In the genomic region with DNA sequence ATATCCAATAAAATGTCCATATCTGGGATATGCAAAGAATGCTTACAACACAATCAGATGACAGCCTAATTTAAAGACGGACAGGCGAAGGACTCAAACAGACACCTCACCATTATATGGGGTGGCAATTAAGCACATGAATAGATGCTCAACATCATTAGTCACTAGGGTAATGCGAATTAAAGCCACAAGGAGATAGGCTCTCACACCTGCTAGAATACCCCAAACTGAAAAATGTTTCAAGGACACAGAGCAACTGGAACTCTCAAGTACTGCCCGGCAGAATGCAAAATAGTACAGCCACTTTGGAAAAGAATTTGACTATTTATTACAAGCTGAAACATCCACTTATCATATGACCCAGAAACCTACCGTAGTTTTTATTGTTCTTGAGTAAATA, we compare ENCODE assay signal across 21 cellular contexts. TPM values are rescaled to one million over a fixed set of nuclear protein-coding genes. Genes with fewer than 3 reads are reported as not detected.
DNase-seq lines count a peak whose midpoint lies in the region; ATAC-seq, FAIRE-seq and TF ChIP-seq lines count a peak whose summit lies in the region.
"Had no signal": no experiment of that assay in that cellular context is flagged by ENCODE, and none has a peak within 500 bp of the region (broad histone marks: within the 10 kb centered on the region; RNA-seq: fewer than 3 reads in every experiment).

No MANE protein-coding gene starts in this region.

- no peak overlapping the region for H3K4me2 ChIP-seq in trophoblast cell (ENCODE audit: low read length)

- peaks cover 6 to 7% of the 10 kb centered on the region in 2 experiments for H3K4me1 ChIP-seq in trophoblast cell (ENCODE audit: control insufficient read depth in 1 of 2, insufficient read depth in 2 of 2, low read length in 2 of 2)

- DNase-seq in NCI-H1048 (lab: John Stamatoyannopoulos, UW) (peak; percentile 74), chondrocyte (ENCODE audit: low spot score) (no peak), trophoblast cell (no peak), urothelium cell line (ENCODE audit: low spot score) (no peak), RCC 7860 (ENCODE audit: low spot score) (no peak), iPS-NIHi7 (ENCODE audit: extremely low spot score) (no peak)
- DNase-seq: BE2C; CD4-positive, CD25-positive, alpha-beta regulatory T cell; EL; GM23248; MV-4-11; NCI-H1417; NCI-H187; NCI-H2107; NCI-H510A; NCI-H82 had no signal

- H2BK5ac ChIP-seq in trophoblast cell (ENCODE audit: low read depth, low read length, poor library complexity), result no peak overlapping the region

- H2BK120ac ChIP-seq in trophoblast cell (ENCODE audit: insufficient read depth, low read length, poor library complexity), result no peak overlapping the region

- peaks cover 5 to 6% of the 10 kb centered on the region in 2 experiments for H3K36me3 ChIP-seq in trophoblast cell (ENCODE audit: control insufficient read depth in 1 of 2, insufficient read depth in 2 of 2, low read length in 2 of 2)
- H3K36me3 ChIP-seq: HAP-1 had no signal

- H3K4me1 Mint-ChIP-seq in chondrocyte (ENCODE audit: low read depth), result peaks cover 78% of the 10 kb centered on the region

- H4K12ac ChIP-seq in trophoblast cell (ENCODE audit: low read depth, low read length), result no peak overlapping the region

- no peak overlapping the region for H4K91ac ChIP-seq in trophoblast cell (ENCODE audit: low read depth, low read length)

- no peak for TF ChIP-seq CTCF in chondrocyte (IDR thresholded peaks at IDR 0.05)

- H4K8ac ChIP-seq in trophoblast cell (ENCODE audit: low read depth, low read length), result no peak overlapping the region

- no peak overlapping the region for H3K23ac ChIP-seq in trophoblast cell (ENCODE audit: low read length)

- H3K9ac ChIP-seq in trophoblast cell (ENCODE audit: low read length), result peak overlapping the region; percentile 51
- H3K9ac ChIP-seq: GM23248 had no signal

- no peak overlapping the region for H3K27ac ChIP-seq in trophoblast cell (ENCODE audit: low read depth, low read length)
- H3K27ac ChIP-seq: RWPE1 had no signal

- WGBS in trophoblast cell (ENCODE audit: extremely low coverage, insufficient coverage, insufficient read length), result no CpG with 5 or more reads among the region's 5 CpGs

- no peaks in the 10 kb centered on the region for H3K9me3 Mint-ChIP-seq in chondrocyte (ENCODE audit: low read depth)
- H3K9me3 Mint-ChIP-seq: CD4-positive, CD25-positive, alpha-beta regulatory T cell had no signal

- H3K36me3 Mint-ChIP-seq in chondrocyte (ENCODE audit: low read depth), result peaks cover 32% of the 10 kb centered on the region
- H3K36me3 Mint-ChIP-seq: CD4-positive, CD25-positive, alpha-beta regulatory T cell had no signal

- no peak overlapping the region for H3K4me3 Mint-ChIP-seq in chondrocyte (ENCODE audit: unreplicated experiment)
- H3K4me3 Mint-ChIP-seq: CD4-positive, CD25-positive, alpha-beta regulatory T cell had no signal

- H3K18ac ChIP-seq in trophoblast cell (ENCODE audit: low read length), result no peak overlapping the region

- no peak for ATAC-seq in HG03432 (IDR thresholded peaks at IDR 0.05; ENCODE audit: unreplicated experiment)
- ATAC-seq: K562 had no signal

- H3K79me1 ChIP-seq in trophoblast cell (ENCODE audit: low read length), result peaks cover 2% of the 10 kb centered on the region

- no peaks in the 10 kb centered on the region for H3K27me3 Mint-ChIP-seq in chondrocyte (ENCODE audit: low read depth)

- H2AFZ ChIP-seq in trophoblast cell (ENCODE audit: insufficient read depth, low read length, poor library complexity), result no peak overlapping the region
- H2AFZ ChIP-seq: GM23248 had no signal

- H3K4me3 ChIP-seq in trophoblast cell (ENCODE audit: low read depth, low read length), result no peak overlapping the region
- H3K4me3 ChIP-seq: GM12878, GM23248, HAP-1, K562 had no signal

- H3K9me3 ChIP-seq in trophoblast cell (ENCODE audit: insufficient read depth, low read depth, low read length), result no peaks in the 10 kb centered on the region
- H3K9me3 ChIP-seq: BE2C, HAP-1 had no signal

- peaks cover 2% of the 10 kb centered on the region for H3K79me2 ChIP-seq in trophoblast cell (ENCODE audit: control insufficient read depth, insufficient read depth, low read length, poor library complexity)

- no peaks in the 10 kb centered on the region for H3K27me3 ChIP-seq in trophoblast cell (ENCODE audit: insufficient read depth, low read length)
- H3K27me3 ChIP-seq: BE2C had no signal

- FAIRE-seq in urothelium cell line (lab: Jason Lieb, UNC) (peak; percentile 93), RCC 7860 (lab: Jason Lieb, UNC) (no peak)
- FAIRE-seq: GM12878, K562 had no signal

- peak overlapping the region; percentile 92 for H3K27ac Mint-ChIP-seq in chondrocyte (ENCODE audit: unreplicated experiment)
- H3K27ac Mint-ChIP-seq: CD4-positive, CD25-positive, alpha-beta regulatory T cell had no signal

- H3K4ac ChIP-seq in trophoblast cell (ENCODE audit: low read depth, low read length), result no peak overlapping the region

- no peak overlapping the region for H2BK12ac ChIP-seq in trophoblast cell (ENCODE audit: low read length)

- no peak overlapping the region for H2AK5ac ChIP-seq in trophoblast cell (ENCODE audit: low read length)

- no peak overlapping the region for H3K14ac ChIP-seq in trophoblast cell (ENCODE audit: low read length)

RNA-seq across cellular contexts. Expression of gene FERMT2, which starts 42.9 kb away (rescaled TPM):
- total RNA-seq in chondrocyte, result 423 to 518 TPM (median 494 TPM) in 3 replicates
- 83.9 and 88.7 TPM in 2 replicates for polyA plus RNA-seq in trophoblast cell (2013)
- polyA plus RNA-seq: CD4-positive, CD25-positive, alpha-beta regulatory T cell had no signal
